8 cellular contexts compared by ENCODE assay signal in the genomic region with DNA sequence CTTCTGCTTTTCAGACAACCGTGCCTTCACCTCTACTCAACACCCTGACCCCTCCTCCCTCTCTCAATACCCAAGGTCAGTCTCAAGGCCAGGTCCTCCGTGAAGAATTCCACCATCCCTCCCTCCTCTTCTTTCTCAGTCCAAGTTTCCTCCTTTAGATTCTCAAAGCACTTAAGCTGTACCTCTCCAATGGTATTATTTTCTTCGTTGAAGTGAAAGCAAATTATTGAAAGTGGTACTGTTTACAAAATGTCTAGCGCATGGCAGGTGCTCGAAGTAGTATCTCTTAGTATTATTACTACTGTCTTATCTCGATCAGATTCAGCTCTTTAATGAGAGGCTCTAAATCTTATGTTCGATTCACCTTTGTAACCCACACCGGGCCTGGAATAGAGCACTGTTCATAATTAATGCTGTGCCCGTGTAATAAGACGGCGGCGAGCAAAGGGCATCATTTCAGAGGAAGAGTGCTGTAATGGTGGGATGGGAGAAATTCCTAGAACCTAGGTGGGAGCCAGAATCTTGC. TPM values are rescaled to one million over a fixed set of nuclear protein-coding genes. Genes with fewer than 3 reads are reported as not detected.
DNase-seq lines count a peak whose midpoint lies in the region; TF ChIP-seq lines count a peak whose summit lies in the region.

No MANE protein-coding gene starts in this region.

- H3K4me3 ChIP-seq in CD8-positive, alpha-beta memory T cell (ENCODE audit: low read length) = peak overlapping the region; percentile 75
- peak overlapping the region; percentile 87 for H3K4me3 ChIP-seq in LNCaP clone FGC (ENCODE audit: low read depth, low read length)
- peak overlapping the region; percentile 61 to 98 (median 89) for H3K4me3 ChIP-seq in dorsolateral prefrontal cortex

- no peaks in the 10 kb centered on the region for H3K27me3 ChIP-seq in CD8-positive, alpha-beta memory T cell (ENCODE audit: insufficient read depth, low read length, poor library complexity, severe bottlenecking)
- H3K27me3 ChIP-seq in dorsolateral prefrontal cortex = no peaks in the 10 kb centered on the region

- no peaks in the 10 kb centered on the region for H3K9me3 Mint-ChIP-seq in CD8-positive, alpha-beta memory T cell
- H3K9me3 Mint-ChIP-seq in nephron progenitor cell = no peaks in the 10 kb centered on the region

- no peak for TF ChIP-seq CTCF in LNCaP clone FGC (IDR thresholded peaks at IDR 0.05; ENCODE audit: control insufficient read depth, extremely low read depth, insufficient read depth)
- no peak for TF ChIP-seq CTCF in dorsolateral prefrontal cortex (IDR thresholded peaks at IDR 0.05 in 54 of 56, conservative IDR thresholded peaks at IDR 0.05 in 2 of 56; ENCODE audit: low read depth in 1 of 56, partially characterized antibody in 56 of 56)
- no peak for TF ChIP-seq CTCF in nephron progenitor cell (IDR thresholded peaks at IDR 0.05)

- H3K36me3 Mint-ChIP-seq in CD8-positive, alpha-beta memory T cell = peaks cover 0 to 24% (median 0%) of the 10 kb centered on the region in 3 donors
- H3K36me3 Mint-ChIP-seq in nephron progenitor cell (ENCODE audit: low read depth) = no peaks in the 10 kb centered on the region

- no peaks in the 10 kb centered on the region for H3K9me3 ChIP-seq in CD8-positive, alpha-beta memory T cell (ENCODE audit: low read length)

- intact Hi-C loops in dorsolateral prefrontal cortex (cut with DNase I) = loop anchor here in 1 of 2 donors (2.0 to 10.0 kb wide), 2 partner anchors 25 to 777 kb away; a partner anchor contains a TSS

- H3K4me1 ChIP-seq in CD8-positive, alpha-beta memory T cell (ENCODE audit: insufficient read depth, low read length) = peaks cover 29% of the 10 kb centered on the region

- peak overlapping the region; percentile 89 to 95 (median 93) for H3K4me3 Mint-ChIP-seq in CD8-positive, alpha-beta memory T cell
- H3K4me3 Mint-ChIP-seq in nephron progenitor cell = peak overlapping the region; percentile 89

- no peaks in the 10 kb centered on the region for H3K36me3 ChIP-seq in CD8-positive, alpha-beta memory T cell (ENCODE audit: insufficient read depth, low read length)

- POLR2A ChIA-PET in CD8-positive, alpha-beta memory T cell (lab: Charles Lee) = interaction anchor here (0.6 to 3.0 kb wide), 4 partner anchors 26 to 1429 kb away, joined by 3 to 31 read pairs (median 10); a partner anchor contains a TSS

- peak overlapping the region; percentile 87 to 96 (median 94) for H3K27ac Mint-ChIP-seq in CD8-positive, alpha-beta memory T cell
- peak overlapping the region; percentile 10 for H3K27ac Mint-ChIP-seq in nephron progenitor cell

- CTCF ChIA-PET in CD8-positive, alpha-beta memory T cell (lab: Charles Lee) = interaction anchor here (1.1 to 4.2 kb wide), 6 partner anchors 11 to 41 kb away, joined by 3 to 26 read pairs (median 7); a partner anchor contains a TSS

- peaks cover 0 to 4% of the 10 kb centered on the region in 2 donors for H3K27me3 Mint-ChIP-seq in CD8-positive, alpha-beta memory T cell
- H3K27me3 Mint-ChIP-seq in nephron progenitor cell (ENCODE audit: low read depth, poor library complexity) = peaks cover 42% of the 10 kb centered on the region

- DNase-seq in CD8-positive, alpha-beta memory T cell = no peak
- DNase-seq in LNCaP clone FGC (ENCODE audit: low read depth) (no peak), dorsolateral prefrontal cortex (no peak), nephron progenitor cell (no peak), NCI-H510A treated with DMSO at 0.1 percent for 48 hours (lab: John Stamatoyannopoulos, UW) (no peak), GM19240 (ENCODE audit: insufficient read length, low spot score) (no peak), NCI-H1694 (lab: John Stamatoyannopoulos, UW) (no peak), NCI-H2029 (lab: John Stamatoyannopoulos, UW) (no peak)

- peak overlapping the region; percentile 86 for H3K27ac ChIP-seq in CD8-positive, alpha-beta memory T cell (ENCODE audit: low read depth, low read length)
- peak overlapping the region in 55 of 59 donors; percentile 41 to 91 (median 80) for H3K27ac ChIP-seq in dorsolateral prefrontal cortex

- H3K4me1 Mint-ChIP-seq in CD8-positive, alpha-beta memory T cell = peaks cover 37 to 51% (median 50%) of the 10 kb centered on the region in 3 donors
- H3K4me1 Mint-ChIP-seq in nephron progenitor cell = peaks cover 37% of the 10 kb centered on the region

RNA-seq across cellular contexts. Expression of a gene that starts 0.6 kb away (rescaled TPM):
- total RNA-seq in CD8-positive, alpha-beta memory T cell = 10 to 100 TPM; 33.8 to 35.0 TPM
- 13.9 TPM for polyA plus RNA-seq in CD8-positive, alpha-beta memory T cell
- 10 to 100 TPM; 40.2 to 59.9 (median 49.0) TPM for total RNA-seq in dorsolateral prefrontal cortex

RNA-seq across cellular contexts. Expression of a gene that starts 36.9 kb away (rescaled TPM):
- total RNA-seq in CD8-positive, alpha-beta memory T cell = 100 to 1,000 TPM; 211 to 216 TPM
- 107 TPM for polyA plus RNA-seq in CD8-positive, alpha-beta memory T cell
- total RNA-seq in dorsolateral prefrontal cortex = 10 to 100 TPM in 113 of 120 experiments, 1 to 10 TPM in 7; 8.5 to 42.6 (median 18.6) TPM

Comparison
In these comparisons a context has a peak if more than half of its experiments do, and no peak if none do; other contexts are left out.
1. RNA of a gene that starts 36.9 kb away (total RNA-seq): 211 to 216 TPM in CD8-positive, alpha-beta memory T cell; 8.5 to 42.6 TPM in dorsolateral prefrontal cortex; every median in the first group is over 4 times any median in the second.
2. Peak in every context shown above with its lines, with median percentiles within 50 percentile points of each other: H3K4me3 ChIP-seq.